21 cellular contexts compared by ENCODE assay signal in the genomic region with DNA sequence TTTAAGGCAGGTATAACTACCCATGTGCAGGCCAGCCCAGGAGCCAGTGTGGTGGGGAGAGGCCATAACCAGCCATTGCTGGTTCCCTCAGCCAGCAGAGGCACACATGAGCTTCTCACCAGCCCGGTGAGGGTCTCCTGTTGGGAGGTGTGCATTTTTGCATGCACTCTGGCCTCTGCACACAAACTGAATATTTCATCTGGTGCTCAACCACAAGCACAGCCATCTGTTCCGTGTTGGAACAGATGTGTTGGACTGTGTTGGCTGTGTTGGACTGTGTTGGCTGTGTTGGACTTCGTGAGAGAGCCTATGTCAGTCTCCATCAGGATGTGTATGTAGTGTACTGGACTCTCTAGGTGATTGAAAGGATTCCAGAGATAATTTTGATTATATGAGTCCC.
A peak's percentile ranks its signal among the peaks of the same experiment; 100 is the strongest.
DNase-seq lines count a peak whose midpoint lies in the region; ATAC-seq and TF ChIP-seq lines count a peak whose summit lies in the region.
"Had no signal": no experiment of that assay in that cellular context is flagged by ENCODE, and none has a peak within 500 bp of the region (broad histone marks: within the 10 kb centered on the region; RNA-seq: fewer than 3 reads in every experiment).

No MANE protein-coding gene starts in this region.

- peak; percentile 25 for ATAC-seq in HG03432 (IDR thresholded peaks at IDR 0.05; ENCODE audit: unreplicated experiment)
- ATAC-seq in T-cell (replicated peaks in 1 of 4) = no peak
- peak; percentile 11 for ATAC-seq in naive thymus-derived CD4-positive, alpha-beta T cell
- ATAC-seq in GM19395 (IDR thresholded peaks at IDR 0.05; ENCODE audit: unreplicated experiment) = no peak
- ATAC-seq in PC-3 = no peak
- ATAC-seq: gastroesophageal sphincter had no signal

- H3K27ac ChIP-seq in naive thymus-derived CD4-positive, alpha-beta T cell (ENCODE audit: low read depth, low read length) = peak overlapping the region; percentile 21
- H3K27ac ChIP-seq in colonic mucosa = no peak overlapping the region
- H3K27ac ChIP-seq in PC-3 (ENCODE audit: low read length) = no peak overlapping the region
- H3K27ac ChIP-seq: 22Rv1; BLaER1 treated with 17β-estradiol and CSF1 and Interleukin-3, amounts not matched to agents 10 nM and 100 nM; coronary artery; gastroesophageal sphincter; SJSA1; skin epidermis had no signal

- POLR2A ChIA-PET in T-cell (lab: Charles Lee) = no interaction called here
- POLR2A ChIA-PET in naive thymus-derived CD4-positive, alpha-beta T cell (lab: Charles Lee) = no interaction called here
- POLR2A ChIA-PET in PC-3 (lab: Charles Lee; ENCODE audit: unreplicated experiment) = interaction anchor here (0.6 kb wide), 1 partner anchor 22 kb away, joined by 4 read pairs; no protein-coding TSS in a partner anchor

- BruUV-seq in PC-3 (replicated peaks; lab: Mats Ljungman, UMichigan) = no TSS peak

- H3K4me3 Mint-ChIP-seq in T-cell = no peak overlapping the region
- H3K4me3 Mint-ChIP-seq in naive thymus-derived CD4-positive, alpha-beta T cell = no peak overlapping the region

- H3K27me3 Mint-ChIP-seq in T-cell = no peaks in the 10 kb centered on the region
- no peaks in the 10 kb centered on the region for H3K27me3 Mint-ChIP-seq in naive thymus-derived CD4-positive, alpha-beta T cell

- no peaks in the 10 kb centered on the region for H3K4me1 ChIP-seq in naive thymus-derived CD4-positive, alpha-beta T cell (ENCODE audit: control insufficient read depth in 2 of 2, insufficient read depth in 2 of 2, low read length in 2 of 2)
- H3K4me1 ChIP-seq in colonic mucosa (no peaks in the 10 kb centered on the region), PC-3 (ENCODE audit: insufficient read depth, low read length) (no peaks in the 10 kb centered on the region)
- H3K4me1 ChIP-seq: gastroesophageal sphincter, SJSA1, transverse colon had no signal

- no peaks in the 10 kb centered on the region for H3K79me2 ChIP-seq in PC-3 (ENCODE audit: low read length)

- no peaks in the 10 kb centered on the region for H3K9me3 ChIP-seq in naive thymus-derived CD4-positive, alpha-beta T cell (ENCODE audit: control insufficient read depth in 2 of 3, low read length in 3 of 3)
- no peaks in the 10 kb centered on the region for H3K9me3 ChIP-seq in colonic mucosa
- no peaks in the 10 kb centered on the region for H3K9me3 ChIP-seq in PC-3 (ENCODE audit: low read length)
- H3K9me3 ChIP-seq: SJSA1, transverse colon had no signal

- H3K9me2 ChIP-seq in PC-3 (replicated peaks; ENCODE audit: low read length) = no peaks in the 10 kb centered on the region

- H3K4me3 ChIP-seq in naive thymus-derived CD4-positive, alpha-beta T cell (ENCODE audit: low read length) = no peak overlapping the region
- H3K4me3 ChIP-seq in colonic mucosa = no peak overlapping the region
- no peak overlapping the region for H3K4me3 ChIP-seq in PC-3 (ENCODE audit: low read length)
- H3K4me3 ChIP-seq: BLaER1 treated with 17β-estradiol and CSF1 and Interleukin-3, amounts not matched to agents 10 nM and 100 nM; coronary artery; gastroesophageal sphincter; SJSA1; skin epidermis; transverse colon had no signal

- no peak for TF ChIP-seq CTCF in colonic mucosa (IDR thresholded peaks at IDR 0.05)
- no peak for TF ChIP-seq CTCF in PC-3 (conservative IDR thresholded peaks at IDR 0.05; ENCODE audit: low read depth, low read length)

- H2AFZ ChIP-seq in PC-3 (ENCODE audit: low read length) = no peak overlapping the region

- H3K9ac ChIP-seq in colonic mucosa (ENCODE audit: low read depth in 2 of 2, low read length in 2 of 2) (no peak overlapping the region), PC-3 (ENCODE audit: low read length) (no peak overlapping the region)
- H3K9ac ChIP-seq: BLaER1 treated with 17β-estradiol and CSF1 and Interleukin-3, amounts not matched to agents 10 nM and 100 nM had no signal

- H3K9me3 Mint-ChIP-seq in T-cell = peaks cover 0 to 4% (median 0%) of the 10 kb centered on the region in 3 donors
- peaks cover 0 to 6% (median 1%) of the 10 kb centered on the region in 11 donors for H3K9me3 Mint-ChIP-seq in naive thymus-derived CD4-positive, alpha-beta T cell

- H3K36me3 Mint-ChIP-seq in T-cell = peaks cover 65% of the 10 kb centered on the region
- H3K36me3 Mint-ChIP-seq in naive thymus-derived CD4-positive, alpha-beta T cell = peaks cover 31 to 79% (median 38%) of the 10 kb centered on the region in 5 donors

- no peaks in the 10 kb centered on the region for H3F3A ChIP-seq in PC-3 (ENCODE audit: low read length, unreplicated experiment)

- peak overlapping the region; percentile 64 to 69 for H3K27ac Mint-ChIP-seq in T-cell
- H3K27ac Mint-ChIP-seq in naive thymus-derived CD4-positive, alpha-beta T cell = peak overlapping the region in 7 of 9 donors; percentile 28 to 81 (median 48)

- CTCF ChIA-PET in T-cell (lab: Charles Lee) = interaction anchor here (0.6 to 1.5 kb wide), 2 partner anchors 44 to 93 kb away, joined by 3 to 4 read pairs; no protein-coding TSS in a partner anchor
- CTCF ChIA-PET in naive thymus-derived CD4-positive, alpha-beta T cell (lab: Charles Lee) = no interaction called here
- CTCF ChIA-PET in PC-3 (lab: Charles Lee) = no interaction called here

- intact Hi-C loops in naive thymus-derived CD4-positive, alpha-beta T cell (cut with micrococcal nuclease) = no loop called here
- intact Hi-C loops in colonic mucosa (cut with DNase I) = no loop called here
- intact Hi-C loops in PC-3 (cut with micrococcal nuclease) = no loop called here

- no peak overlapping the region for H3K4me2 ChIP-seq in PC-3 (ENCODE audit: low read length)

- peak; percentile 23 for DNase-seq in NCI-H2171 treated with DMSO at 0.1 percent for 48 hours (lab: John Stamatoyannopoulos, UW)
- DNase-seq in NCI-H2171 (lab: John Stamatoyannopoulos, UW) = no peak
- DNase-seq in T-cell = no peak
- no peak for DNase-seq in naive thymus-derived CD4-positive, alpha-beta T cell
- DNase-seq in colonic mucosa = no peak
- DNase-seq in PC-3 = no peak
- DNase-seq: activated CD4-positive, alpha-beta T cell treated with anti-CD3 and anti-CD28 coated beads, Interleukin-2, amount 50 U/mL, for 48 hours; DMS53; KBM-7; NCI-H1417; posterior cingulate gyrus; stimulated activated CD4-positive, alpha-beta T cell treated with anti-CD3 and anti-CD28 coated beads, Interleukin-4, amount 100 ng/mL, for 4 hours; transverse colon had no signal

- no peaks in the 10 kb centered on the region for H4K20me1 ChIP-seq in PC-3 (ENCODE audit: low read length)

- H3K36me3 ChIP-seq in naive thymus-derived CD4-positive, alpha-beta T cell (ENCODE audit: control insufficient read depth in 2 of 3, insufficient read depth in 3 of 3, low read length in 3 of 3) = peaks cover 35 to 92% (median 46%) of the 10 kb centered on the region in 3 experiments
- no peaks in the 10 kb centered on the region for H3K36me3 ChIP-seq in colonic mucosa
- H3K36me3 ChIP-seq in PC-3 (ENCODE audit: low read depth, low read length) = no peaks in the 10 kb centered on the region
- H3K36me3 ChIP-seq: SJSA1, transverse colon had no signal

- H3K4me1 Mint-ChIP-seq in T-cell = peaks cover 31 to 38% (median 37%) of the 10 kb centered on the region in 3 donors
- peaks cover 21 to 50% (median 36%) of the 10 kb centered on the region in 7 donors for H3K4me1 Mint-ChIP-seq in naive thymus-derived CD4-positive, alpha-beta T cell

- H3K27me3 ChIP-seq in naive thymus-derived CD4-positive, alpha-beta T cell (ENCODE audit: control insufficient read depth in 2 of 2, insufficient read depth in 2 of 2, low read length in 2 of 2) = no peaks in the 10 kb centered on the region
- H3K27me3 ChIP-seq in colonic mucosa = no peaks in the 10 kb centered on the region
- no peaks in the 10 kb centered on the region for H3K27me3 ChIP-seq in PC-3 (ENCODE audit: low read length)
- H3K27me3 ChIP-seq: BLaER1 treated with 17β-estradiol and CSF1 and Interleukin-3, amounts not matched to agents 10 nM and 100 nM; gastroesophageal sphincter; SJSA1; transverse colon had no signal

Comparison
In these comparisons a context has a peak if more than half of its experiments do, and no peak if none do; other contexts are left out.
1. ATAC-seq: peak in HG03432 (single experiment) and naive thymus-derived CD4-positive, alpha-beta T cell (single experiment); none in T-cell (0 of 4), GM19395 (single experiment) and PC-3 (single experiment).
2. CTCF ChIA-PET loops: an anchor here in T-cell (0.6 to 1.5 kb wide); none called in naive thymus-derived CD4-positive, alpha-beta T cell and PC-3.